In the genomic region with DNA sequence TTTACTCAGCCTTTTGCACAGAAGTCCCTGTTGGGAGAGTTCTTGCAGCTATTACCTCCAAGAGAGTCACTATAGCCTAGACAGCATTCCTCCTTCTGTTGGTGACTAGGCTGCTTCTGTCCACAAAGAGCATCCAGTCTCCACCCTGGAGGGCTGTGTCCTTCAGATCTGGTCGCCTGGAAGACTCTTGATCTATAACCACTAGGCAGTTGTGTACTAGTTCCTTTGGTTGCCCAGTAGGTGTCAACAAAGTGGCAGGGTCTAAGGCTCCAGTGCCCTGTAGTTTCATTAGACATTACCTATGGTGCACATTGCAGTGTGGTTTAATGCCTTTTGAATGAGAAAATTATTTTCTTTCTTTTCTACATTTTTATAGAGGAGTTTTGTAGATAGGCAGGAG, we compare ENCODE assay signal across 12 cellular contexts. TPM values are rescaled to one million over a fixed set of nuclear protein-coding genes. Genes with fewer than 3 reads are reported as not detected.
DNase-seq lines count a peak whose midpoint lies in the region; ATAC-seq and TF ChIP-seq lines count a peak whose summit lies in the region.
"Had no signal": no experiment of that assay in that cellular context is flagged by ENCODE, and none has a peak within 500 bp of the region (broad histone marks: within the 10 kb centered on the region; RNA-seq: fewer than 3 reads in every experiment).

No MANE protein-coding gene starts in this region.

- no peak overlapping the region for H2AFZ ChIP-seq in PC-3 (ENCODE audit: low read length)

- no peaks in the 10 kb centered on the region for H3K9me3 Mint-ChIP-seq in type B pancreatic cell
- H3K9me3 Mint-ChIP-seq in activated T-cell treated with anti-CD3 and anti-CD28 coated beads, Interleukin-2, amount 50 U/mL, for 24 hours, result no peaks in the 10 kb centered on the region
- H3K9me3 Mint-ChIP-seq: CD4-positive, alpha-beta memory T cell had no signal

- H3K4me3 ChIP-seq in cardiac muscle cell (no peak overlapping the region), right atrium auricular region (no peak overlapping the region), PC-3 (ENCODE audit: low read length) (no peak overlapping the region), fibroblast of pulmonary artery (replicated peaks; ENCODE audit: low read depth, low read length) (no peak overlapping the region)
- H3K4me3 ChIP-seq: colonic mucosa had no signal

- no peaks in the 10 kb centered on the region for H3K27me3 Mint-ChIP-seq in type B pancreatic cell
- H3K27me3 Mint-ChIP-seq in activated T-cell treated with anti-CD3 and anti-CD28 coated beads, Interleukin-2, amount 50 U/mL, for 24 hours, result peaks cover 4% of the 10 kb centered on the region

- H3K4me2 ChIP-seq in PC-3 (ENCODE audit: low read length), result no peak overlapping the region

- peak in 1 of 2 donors; percentile 41 for DNase-seq in cardiac muscle cell (ENCODE audit: low read depth in 1 of 2, low spot score in 1 of 2)
- DNase-seq in right atrium auricular region (ENCODE audit: low spot score), result no peak
- DNase-seq in PC-3, result peak; percentile 11
- peak; percentile 39 for DNase-seq in fibroblast of pulmonary artery (ENCODE audit: low read depth)
- DNase-seq in type B pancreatic cell (ENCODE audit: extremely low spot score, unreplicated experiment), result no peak
- DNase-seq in activated T-cell treated with anti-CD3 and anti-CD28 coated beads, Interleukin-2, amount 50 U/mL, for 24 hours, result no peak
- DNase-seq: CD4-positive, alpha-beta memory T cell; colonic mucosa; NCI-H1694 treated with DMSO at 0.1 percent for 48 hours had no signal

- H3K9me2 ChIP-seq in PC-3 (replicated peaks; ENCODE audit: low read length), result no peaks in the 10 kb centered on the region

- peak overlapping the region; percentile 57 for H3K4me3 Mint-ChIP-seq in type B pancreatic cell
- no peak overlapping the region for H3K4me3 Mint-ChIP-seq in activated T-cell treated with anti-CD3 and anti-CD28 coated beads, Interleukin-2, amount 50 U/mL, for 24 hours
- H3K4me3 Mint-ChIP-seq: CD4-positive, alpha-beta memory T cell had no signal

- no peaks in the 10 kb centered on the region for H4K20me1 ChIP-seq in PC-3 (ENCODE audit: low read length)

- H3K4me1 Mint-ChIP-seq in type B pancreatic cell (ENCODE audit: unreplicated experiment), result peaks cover 4% of the 10 kb centered on the region
- no peaks in the 10 kb centered on the region for H3K4me1 Mint-ChIP-seq in activated T-cell treated with anti-CD3 and anti-CD28 coated beads, Interleukin-2, amount 50 U/mL, for 24 hours (ENCODE audit: low read depth)
- H3K4me1 Mint-ChIP-seq: CD4-positive, alpha-beta memory T cell had no signal

- no peaks in the 10 kb centered on the region for H3K79me2 ChIP-seq in PC-3 (ENCODE audit: low read length)

- H3K4me1 ChIP-seq in cardiac muscle cell (ENCODE audit: low read depth) (peaks cover 5% of the 10 kb centered on the region), right atrium auricular region (peaks cover 0 to 10% of the 10 kb centered on the region in 2 donors), PC-3 (ENCODE audit: insufficient read depth, low read length) (peaks cover 21% of the 10 kb centered on the region)
- H3K4me1 ChIP-seq: colonic mucosa had no signal

- H3K27me3 ChIP-seq in cardiac muscle cell (no peaks in the 10 kb centered on the region), right atrium auricular region (no peaks in the 10 kb centered on the region), PC-3 (ENCODE audit: low read length) (no peaks in the 10 kb centered on the region)
- H3K27me3 ChIP-seq: colonic mucosa had no signal

- H3K27ac ChIP-seq in cardiac muscle cell (no peak overlapping the region), right atrium auricular region (no peak overlapping the region), PC-3 (ENCODE audit: low read length) (no peak overlapping the region)
- H3K27ac ChIP-seq: colonic mucosa had no signal

- ATAC-seq in PC-3 (peak; percentile 21), GM18870 (IDR thresholded peaks at IDR 0.05; ENCODE audit: unreplicated experiment) (no peak), GM21529 (IDR thresholded peaks at IDR 0.05; ENCODE audit: unreplicated experiment) (no peak)

- H3F3A ChIP-seq in PC-3 (ENCODE audit: low read length, unreplicated experiment), result no peaks in the 10 kb centered on the region

- POLR2A ChIA-PET in PC-3 (lab: Charles Lee; ENCODE audit: unreplicated experiment), result no interaction called here

- TF ChIP-seq CTCF in cardiac muscle cell (IDR thresholded peaks at IDR 0.05; ENCODE audit: low read depth, low read length), result peak; percentile 29
- no peak for TF ChIP-seq CTCF in right atrium auricular region (IDR thresholded peaks at IDR 0.05)
- TF ChIP-seq CTCF in PC-3 (conservative IDR thresholded peaks at IDR 0.05; ENCODE audit: low read depth, low read length), result peak; percentile 33; the same call in 1 of the 2 replicates
- peak; percentile 31 for TF ChIP-seq CTCF in fibroblast of pulmonary artery (IDR thresholded peaks at IDR 0.05; ENCODE audit: low read length, missing control alignments)
- TF ChIP-seq CTCF in type B pancreatic cell (conservative IDR thresholded peaks at IDR 0.05), result no peak

- intact Hi-C loops in PC-3 (cut with micrococcal nuclease), result loop anchor here (1.0 to 5.0 kb wide), 2 partner anchors 166 to 267 kb away; no protein-coding TSS in a partner anchor

- CTCF ChIA-PET in PC-3 (lab: Charles Lee), result no interaction called here

- no TSS peak for BruUV-seq in PC-3 (replicated peaks; lab: Mats Ljungman, UMichigan)

- peaks cover 3% of the 10 kb centered on the region for H3K36me3 Mint-ChIP-seq in type B pancreatic cell
- no peaks in the 10 kb centered on the region for H3K36me3 Mint-ChIP-seq in activated T-cell treated with anti-CD3 and anti-CD28 coated beads, Interleukin-2, amount 50 U/mL, for 24 hours (ENCODE audit: low read depth)
- H3K36me3 Mint-ChIP-seq: CD4-positive, alpha-beta memory T cell had no signal

- H3K36me3 ChIP-seq in cardiac muscle cell (no peaks in the 10 kb centered on the region), right atrium auricular region (no peaks in the 10 kb centered on the region), PC-3 (ENCODE audit: low read depth, low read length) (no peaks in the 10 kb centered on the region)
- H3K36me3 ChIP-seq: colonic mucosa had no signal

- no peak overlapping the region for H3K9ac ChIP-seq in PC-3 (ENCODE audit: low read length)

- no peaks in the 10 kb centered on the region for H3K9me3 ChIP-seq in cardiac muscle cell (ENCODE audit: low read depth)
- no peaks in the 10 kb centered on the region for H3K9me3 ChIP-seq in right atrium auricular region
- H3K9me3 ChIP-seq in PC-3 (ENCODE audit: low read length), result no peaks in the 10 kb centered on the region
- H3K9me3 ChIP-seq: colonic mucosa had no signal

- H3K27ac Mint-ChIP-seq in type B pancreatic cell, result peak overlapping the region; percentile 79
- no peak overlapping the region for H3K27ac Mint-ChIP-seq in activated T-cell treated with anti-CD3 and anti-CD28 coated beads, Interleukin-2, amount 50 U/mL, for 24 hours
- H3K27ac Mint-ChIP-seq: CD4-positive, alpha-beta memory T cell had no signal

RNA-seq across cellular contexts. Expression of a gene that starts 11.3 kb away (rescaled TPM):
- 0.39 and 1.0 TPM in 2 replicates for total RNA-seq in cardiac muscle cell
- polyA plus RNA-seq in cardiac muscle cell, result 4.7 and 7.1 TPM in 2 replicates
- 10 to 100 TPM; 23.6 to 47.0 TPM for total RNA-seq in right atrium auricular region
- 0.66 TPM in 1 of 2 replicates, not detected in the other for total RNA-seq in PC-3 (2014; rRNA removed)
- total RNA-seq in type B pancreatic cell (ENCODE audit: low replicate concordance), result 87.5 and 289 TPM in 2 replicates
- total RNA-seq: CD4-positive, alpha-beta memory T cell; T-helper 1 cell treated with Interleukin-12 subunit alpha and Interleukin-12 subunit beta and Interleukin-4 antibody, amounts not matched to agents 30 ng/mL and 1 ng/mL, for 36 hours had no signal
- polyA plus RNA-seq: CD4-positive, alpha-beta memory T cell had no signal

RNA-seq across cellular contexts. Expression of a gene that starts 51.7 kb away (rescaled TPM):
- total RNA-seq in cardiac muscle cell (5.5 and 22.5 TPM in 2 replicates), right atrium auricular region (100 to 1,000 TPM in 1 of 2 donors, 10 to 100 TPM in 1; 60.3 to 174 TPM), PC-3 (2014; rRNA removed) (1.8 and 3.2 TPM in 2 replicates), type B pancreatic cell (ENCODE audit: low replicate concordance) (14.5 and 18.6 TPM in 2 replicates)
- polyA plus RNA-seq in cardiac muscle cell, result 16.2 and 45.1 TPM in 2 replicates

Comparison
In these comparisons a context has a peak if more than half of its experiments do, and no peak if none do; other contexts are left out.
1. CTCF ChIP-seq: peak in cardiac muscle cell (single experiment), PC-3 (single experiment) and fibroblast of pulmonary artery (single experiment); none in right atrium auricular region (0 of 2) and type B pancreatic cell (single experiment).
2. RNA of a gene that starts 11.3 kb away (total RNA-seq): 87.5 to 289 TPM in type B pancreatic cell and 23.6 to 47.0 TPM in right atrium auricular region; 0.39 to 1.0 TPM in cardiac muscle cell and 0.66 TPM in PC-3; every median in the first group is over 10 times any median in the second.
3. DNase-seq: peak in PC-3 (single experiment) and fibroblast of pulmonary artery (single experiment); none in right atrium auricular region (single experiment), type B pancreatic cell (single experiment) and activated T-cell treated with anti-CD3 and anti-CD28 coated beads, Interleukin-2, amount 50 U/mL, for 24 hours (single experiment).